In genomic region chr1:43329995-43330751, GRCh38 we compare ENCODE assay signal across 1 cellular context.
TF ChIP-seq lines count a peak whose summit lies in the region.

No MANE protein-coding gene starts in this region.

TF ChIP-seq in GM23338, 12 proteins besides CTCF, POLR2A, EP300 and RAD21 (continued from another document):
- TF ChIP-seq ETS1 (IDR thresholded peaks at IDR 0.05) (no peak), NANOG (IDR thresholded peaks at IDR 0.05; ENCODE audit: borderline replicate concordance) (no peak), ZNF331 (CRISPR knock-in tag; IDR thresholded peaks at IDR 0.05; ENCODE audit: low read depth) (no peak), ZNF462 (CRISPR knock-in tag; IDR thresholded peaks at IDR 0.05) (no peak), CREB1 (CRISPR knock-in tag; IDR thresholded peaks at IDR 0.05; ENCODE audit: low read depth) (no peak), POLR2AphosphoS5 (IDR thresholded peaks at IDR 0.05; ENCODE audit: low read depth) (no peak), REST (IDR thresholded peaks at IDR 0.05; ENCODE audit: unreplicated experiment) (no peak), ZNF114 (CRISPR knock-in tag; IDR thresholded peaks at IDR 0.05) (no peak), STAT1 (IDR thresholded peaks at IDR 0.05; ENCODE audit: unreplicated experiment) (no peak), EZH2phosphoT487 (IDR thresholded peaks at IDR 0.05; ENCODE audit: unreplicated experiment) (no peak), EZH2 (IDR thresholded peaks at IDR 0.05; ENCODE audit: low read depth, unreplicated experiment) (no peak)
